Comparison of ENCODE assay signal across 8 cellular contexts in genomic region chr6:125956506-125957390, GRCh38.
DNase-seq lines count a peak whose midpoint lies in the region; ATAC-seq and FAIRE-seq lines count a peak whose summit lies in the region.

HINT3 (plus strand) TSS chr6:125956770; CDS start chr6:125956978, 208 bp downstream.

- peaks cover 8% of the 10 kb centered on the region; the same call in 1 of the 2 replicates for H4K20me1 ChIP-seq in BLaER1

- peak within 1 kb of the TSS; percentile 86 for H3K4me3 ChIP-seq in BLaER1

- ATAC-seq in HG03457 (IDR thresholded peaks at IDR 0.05; ENCODE audit: unreplicated experiment) = peak; percentile 94

- peak within 1 kb of the TSS; percentile 89 for H3K9ac ChIP-seq in BLaER1

- H3K4me2 ChIP-seq in BLaER1 = peak within 1 kb of the TSS; percentile 86

- H3K36me3 ChIP-seq in BLaER1 = peaks cover 22% of the 10 kb centered on the region

- H3K9me3 ChIP-seq in BLaER1 = 0 out of 2 replicates have a peak, but pooled peaks cover 6% of the 10 kb centered on the region

- H3K27ac ChIP-seq in BLaER1 = peak within 1 kb of the TSS; percentile 91
- H3K27ac ChIP-seq in cingulate gyrus (ENCODE audit: low read depth, low read length) = peak within 1 kb of the TSS; percentile 99

- H3K4me1 ChIP-seq in BLaER1 = peaks cover 23% of the 10 kb centered on the region

- DNase-seq in GM19239 (ENCODE audit: insufficient read length, low spot score) (peak; percentile 87), NCI-H524 (lab: John Stamatoyannopoulos, UW) (peak; percentile 99), kidney glomerular epithelial cell (lab: John Stamatoyannopoulos, UW) (peak; percentile 92)
- DNase-seq in activated CD4-positive, alpha-beta T cell treated with anti-CD3 and anti-CD28 coated beads for 4 hours = peak; percentile 97 to 99
- peak; percentile 91 to 97 for DNase-seq in stimulated activated CD4-positive, alpha-beta T cell treated with anti-CD3 and anti-CD28 coated beads, Interleukin-1b, Interleukin-23, amount 100 ng/mL, for 1 hour (ENCODE audit: low read depth in 2 of 2)

- H3K27me3 ChIP-seq in BLaER1 = no peaks in the 10 kb centered on the region

- peak; percentile 94 for FAIRE-seq in GM19239 (lab: Jason Lieb, UNC)

Comparison
In these comparisons a context has a peak if more than half of its experiments do, and no peak if none do; other contexts are left out.
1. Peak in every context shown above with its lines: DNase-seq, ATAC-seq, H3K4me3 ChIP-seq and H3K27ac ChIP-seq.